Comparison of ENCODE assay signal across 23 cellular contexts in genomic region chr7:119895320-119895719, GRCh38.
A peak's percentile ranks its signal among the peaks of the same experiment; 100 is the strongest.
DNase-seq lines count a peak whose midpoint lies in the region; TF ChIP-seq lines count a peak whose summit lies in the region.
"Had no signal": no experiment of that assay in that cellular context is flagged by ENCODE, and none has a peak within 500 bp of the region (broad histone marks: within the 10 kb centered on the region; RNA-seq: fewer than 3 reads in every experiment).

No MANE protein-coding gene starts in this region.

- no peak overlapping the region for H3K9ac ChIP-seq in mesendoderm (ENCODE audit: low read length)
- H3K9ac ChIP-seq: BLaER1 had no signal

- no CpG with 5 or more reads among the region's 1 CpG for WGBS in mesendoderm (ENCODE audit: extremely low coverage, insufficient coverage, low lambda C conversion rate)

- H2BK120ac ChIP-seq in mesendoderm (ENCODE audit: low read depth, low read length): no peak overlapping the region

- H3K23ac ChIP-seq in mesendoderm (ENCODE audit: low read length): no peak overlapping the region

- no peaks in the 10 kb centered on the region for H3K9me3 ChIP-seq in MG63
- H3K9me3 ChIP-seq: BE2C, BLaER1 had no signal

- no peaks in the 10 kb centered on the region for H3K27me3 Mint-ChIP-seq in type B pancreatic cell
- H3K27me3 Mint-ChIP-seq: CD4-positive, alpha-beta memory T cell; CD4-positive, CD25-positive, alpha-beta regulatory T cell; CD8-positive, alpha-beta memory T cell had no signal

- H3K4me1 ChIP-seq in mesendoderm (ENCODE audit: control insufficient read depth, low read depth, low read length): no peaks in the 10 kb centered on the region
- H3K4me1 ChIP-seq: BE2C, BLaER1 had no signal

- H3K79me2 ChIP-seq in mesendoderm (ENCODE audit: control insufficient read depth, insufficient read depth, low read length): no peaks in the 10 kb centered on the region

- TF ChIP-seq CTCF in type B pancreatic cell (conservative IDR thresholded peaks at IDR 0.05): no peak

- H4K8ac ChIP-seq in mesendoderm (ENCODE audit: low read depth, low read length): no peak overlapping the region

- no peak overlapping the region for H3K56ac ChIP-seq in mesendoderm (ENCODE audit: low read length)

- H3K36me3 ChIP-seq in MG63: no peaks in the 10 kb centered on the region
- no peaks in the 10 kb centered on the region for H3K36me3 ChIP-seq in mesendoderm (ENCODE audit: control insufficient read depth, insufficient read depth, low read length)
- H3K36me3 ChIP-seq: BE2C, BLaER1 had no signal

- no peaks in the 10 kb centered on the region for H3K9me3 Mint-ChIP-seq in type B pancreatic cell

- no peak overlapping the region for H2AK5ac ChIP-seq in mesendoderm (ENCODE audit: low read length)

- no peak overlapping the region for H4K5ac ChIP-seq in mesendoderm (ENCODE audit: low read length)

- no peaks in the 10 kb centered on the region for H3K4me1 Mint-ChIP-seq in type B pancreatic cell (ENCODE audit: unreplicated experiment)
- H3K4me1 Mint-ChIP-seq: CD14-positive monocyte; CD4-positive, alpha-beta memory T cell; CD4-positive, CD25-positive, alpha-beta regulatory T cell; CD8-positive, alpha-beta memory T cell had no signal

- DNase-seq in MG63 (no peak), NCI-H69 (lab: John Stamatoyannopoulos, UW) (peak; percentile 8), mesendoderm (peak; percentile 11), type B pancreatic cell (ENCODE audit: extremely low spot score, unreplicated experiment) (no peak), NCI-H345 treated with DMSO at 0.1 percent for 48 hours (lab: John Stamatoyannopoulos, UW; ENCODE audit: unreplicated experiment) (no peak)
- DNase-seq: 8988T; ACHN; BE2C; C1 segment of cervical spinal cord; CD4-positive, alpha-beta memory T cell; CD4-positive, CD25-positive, alpha-beta regulatory T cell; CD8-positive, alpha-beta memory T cell; COR-L47; DMS 273 treated with DMSO at 0.1 percent for 48 hours; DMS153; DMS53; DMS79; DND-41; EL; GDM1 had no signal

- H3K4me2 ChIP-seq in mesendoderm (ENCODE audit: low read length): no peak overlapping the region
- H3K4me2 ChIP-seq: BLaER1 had no signal

- H3K27ac Mint-ChIP-seq in type B pancreatic cell: no peak overlapping the region
- H3K27ac Mint-ChIP-seq: CD14-positive monocyte; CD4-positive, alpha-beta memory T cell; CD4-positive, CD25-positive, alpha-beta regulatory T cell; CD8-positive, alpha-beta memory T cell had no signal

- no peak overlapping the region for H2BK15ac ChIP-seq in mesendoderm (replicated peaks; ENCODE audit: low read depth)

- H3K36me3 Mint-ChIP-seq in type B pancreatic cell: no peaks in the 10 kb centered on the region
- H3K36me3 Mint-ChIP-seq: CD14-positive monocyte; CD4-positive, alpha-beta memory T cell; CD4-positive, CD25-positive, alpha-beta regulatory T cell; CD8-positive, alpha-beta memory T cell had no signal

- H3K18ac ChIP-seq in mesendoderm (ENCODE audit: low read length): no peak overlapping the region

- H3K27ac ChIP-seq in mesendoderm (ENCODE audit: low read depth, low read length): no peak overlapping the region
- H3K27ac ChIP-seq: BLaER1 had no signal

- no peak overlapping the region for H3K4me3 Mint-ChIP-seq in type B pancreatic cell
- H3K4me3 Mint-ChIP-seq: CD14-positive monocyte; CD4-positive, alpha-beta memory T cell; CD4-positive, CD25-positive, alpha-beta regulatory T cell; CD8-positive, alpha-beta memory T cell had no signal

- no peaks in the 10 kb centered on the region for H3K79me1 ChIP-seq in mesendoderm (ENCODE audit: low read length)

- H3K27me3 ChIP-seq in MG63: no peaks in the 10 kb centered on the region
- no peaks in the 10 kb centered on the region for H3K27me3 ChIP-seq in mesendoderm (ENCODE audit: insufficient read depth, low read length, poor library complexity)
- H3K27me3 ChIP-seq: BE2C, BLaER1 had no signal

- no peak overlapping the region for H3K4ac ChIP-seq in mesendoderm (ENCODE audit: low read depth, low read length)

- H2BK5ac ChIP-seq in mesendoderm (ENCODE audit: low read length): no peak overlapping the region

- H3K4me3 ChIP-seq in MG63 (peak overlapping the region; percentile 10; the same call in 1 of the 2 replicates), mesendoderm (ENCODE audit: low read length) (no peak overlapping the region)
- H3K4me3 ChIP-seq: BLaER1, GM12878 had no signal

Comparison
In these comparisons a context has a peak if more than half of its experiments do, and no peak if none do; other contexts are left out.
1. DNase-seq: peak in NCI-H69 (single experiment) and mesendoderm (single experiment); none in MG63 (single experiment), type B pancreatic cell (single experiment) and NCI-H345 treated with DMSO at 0.1 percent for 48 hours (single experiment).